23 cellular contexts compared by ENCODE assay signal in genomic region chr19:10384580-10384979, GRCh38. TPM values are rescaled to one million over a fixed set of nuclear protein-coding genes. Genes with fewer than 3 reads are reported as not detected.
DNase-seq lines count a peak whose midpoint lies in the region; ATAC-seq and TF ChIP-seq lines count a peak whose summit lies in the region.
"Had no signal": no experiment of that assay in that cellular context is flagged by ENCODE, and none has a peak within 500 bp of the region (broad histone marks: within the 10 kb centered on the region; RNA-seq: fewer than 3 reads in every experiment).

No MANE protein-coding gene starts in this region.

- H3K27ac ChIP-seq in endodermal cell (ENCODE audit: low read depth, low read length): no peak overlapping the region
- H3K27ac ChIP-seq: PC-9, SJCRH30 had no signal

- TF ChIP-seq CTCF in GM12873 (IDR thresholded peaks at IDR 0.05; ENCODE audit: insufficient read depth, low read depth, low read length, missing control alignments) (peak; percentile 9), endodermal cell (conservative IDR thresholded peaks at IDR 0.05) (peak; percentile 35)

- DNase-seq in NCI-H82 (lab: John Stamatoyannopoulos, UW) (peak; percentile 42), NCI-H82 treated with DMSO at 0.1 percent for 48 hours (lab: John Stamatoyannopoulos, UW; ENCODE audit: unreplicated experiment) (no peak), endodermal cell (no peak), sciatic nerve (ENCODE audit: low spot score) (no peak), mucosa of gallbladder (ENCODE audit: low spot score) (no peak), NOMO-1 treated with DMSO at 0.1 percent for 48 hours (lab: John Stamatoyannopoulos, UW; ENCODE audit: unreplicated experiment) (no peak)
- no peak for DNase-seq in stimulated activated effector memory CD8-positive, alpha-beta T cell treated with anti-CD3 and anti-CD28 coated beads, Interleukin-12 subunit alpha, Interleukin-12 subunit beta, amount 100 ng/mL, for 72 hours (ENCODE audit: low spot score in 2 of 2)
- DNase-seq: Calu3; KG1; MG63; NCI-H1048; NCI-H1417 treated with DMSO at 0.1 percent for 48 hours; NCI-H187 treated with DMSO at 0.1 percent for 48 hours; NCI-H2171 treated with DMSO at 0.1 percent for 48 hours; NCI-H345; NCI-H510A treated with DMSO at 0.1 percent for 48 hours; NCI-H748 treated with DMSO at 0.1 percent for 48 hours; NK-92 treated with Interleukin-12 subunit alpha and Interleukin-12 subunit beta, amount 100 ng/mL, for 24 hours; PC-9; SJCRH30 had no signal

- no peak overlapping the region for H3K9ac ChIP-seq in endodermal cell (ENCODE audit: extremely low read depth, low read length, poor library complexity, severe bottlenecking)

- H3K9me3 ChIP-seq in endodermal cell (ENCODE audit: control insufficient read depth, low read length): no peaks in the 10 kb centered on the region
- H3K9me3 ChIP-seq: MG63, SJCRH30 had no signal

- H3K36me3 Mint-ChIP-seq in endodermal cell (ENCODE audit: low read depth): no peaks in the 10 kb centered on the region
- peaks cover 21% of the 10 kb centered on the region for H3K36me3 Mint-ChIP-seq in stimulated activated effector memory CD8-positive, alpha-beta T cell treated with anti-CD3 and anti-CD28 coated beads, Interleukin-12 subunit alpha, Interleukin-12 subunit beta, amount 100 ng/mL, for 72 hours

- ATAC-seq in stimulated activated effector memory CD8-positive, alpha-beta T cell treated with anti-CD3 and anti-CD28 coated beads, Interleukin-12 subunit alpha, Interleukin-12 subunit beta, amount 100 ng/mL, for 72 hours: no peak
- no peak for ATAC-seq in sciatic nerve
- ATAC-seq: Right ventricle myocardium inferior, SK-N-SH treated with all-trans-retinoic acid at 6 μM for 48 hours had no signal

- no peaks in the 10 kb centered on the region for H3K4me1 ChIP-seq in endodermal cell (ENCODE audit: control insufficient read depth, insufficient read depth, low read length)
- H3K4me1 ChIP-seq: SJCRH30 had no signal

- no peaks in the 10 kb centered on the region for H3K9me3 Mint-ChIP-seq in endodermal cell
- H3K9me3 Mint-ChIP-seq in stimulated activated effector memory CD8-positive, alpha-beta T cell treated with anti-CD3 and anti-CD28 coated beads, Interleukin-12 subunit alpha, Interleukin-12 subunit beta, amount 100 ng/mL, for 72 hours: no peaks in the 10 kb centered on the region

- H3K27me3 Mint-ChIP-seq in endodermal cell (ENCODE audit: insufficient read depth): peaks cover 7% of the 10 kb centered on the region

- 83 to 88% methylated on average over 7 to 9 of the region's 9 CpGs for WGBS in endodermal cell (ENCODE audit: insufficient coverage in 1 of 2, insufficient read length in 1 of 2), 2 experiments

- no peaks in the 10 kb centered on the region for H3K27me3 ChIP-seq in endodermal cell (ENCODE audit: control insufficient read depth, insufficient read depth, low read length, poor library complexity, severe bottlenecking)
- H3K27me3 ChIP-seq: MG63, SJCRH30 had no signal

- no peak overlapping the region for H3K4me3 Mint-ChIP-seq in endodermal cell
- H3K4me3 Mint-ChIP-seq in stimulated activated effector memory CD8-positive, alpha-beta T cell treated with anti-CD3 and anti-CD28 coated beads, Interleukin-12 subunit alpha, Interleukin-12 subunit beta, amount 100 ng/mL, for 72 hours: no peak overlapping the region

- no peak overlapping the region for H3K4me3 ChIP-seq in endodermal cell (ENCODE audit: low read length)
- H3K4me3 ChIP-seq: MG63, PC-9, SJCRH30 had no signal

- intact Hi-C loops in sciatic nerve (cut with DNase I): no loop called here

- H3K27ac Mint-ChIP-seq in endodermal cell: no peak overlapping the region
- peak overlapping the region; percentile 37 for H3K27ac Mint-ChIP-seq in stimulated activated effector memory CD8-positive, alpha-beta T cell treated with anti-CD3 and anti-CD28 coated beads, Interleukin-12 subunit alpha, Interleukin-12 subunit beta, amount 100 ng/mL, for 72 hours

- peaks cover 6% of the 10 kb centered on the region for H3K4me1 Mint-ChIP-seq in endodermal cell
- peaks cover 18% of the 10 kb centered on the region for H3K4me1 Mint-ChIP-seq in stimulated activated effector memory CD8-positive, alpha-beta T cell treated with anti-CD3 and anti-CD28 coated beads, Interleukin-12 subunit alpha, Interleukin-12 subunit beta, amount 100 ng/mL, for 72 hours

- no peaks in the 10 kb centered on the region for H3K36me3 ChIP-seq in endodermal cell (ENCODE audit: control insufficient read depth, insufficient read depth, low read length)
- H3K36me3 ChIP-seq: SJCRH30 had no signal

RNA-seq across cellular contexts. Expression of gene TYK2, which starts 4.2 kb away (rescaled TPM):
- 10 to 100 TPM; 63.5 to 65.8 TPM for total RNA-seq in endodermal cell
- polyA plus RNA-seq in endodermal cell (2013, experiment 1 of 2): 62.4 TPM
- polyA plus RNA-seq in endodermal cell (2013, experiment 2 of 2): 59.1 TPM
- total RNA-seq in sciatic nerve: 128 TPM
- total RNA-seq in mucosa of gallbladder: 142 TPM

RNA-seq across cellular contexts. Expression of gene CDC37, which starts 18.8 kb away (rescaled TPM):
- total RNA-seq in endodermal cell (100 to 1,000 TPM; 148 to 172 TPM), sciatic nerve (128 TPM), mucosa of gallbladder (138 TPM)
- 160 TPM for polyA plus RNA-seq in endodermal cell (2013, experiment 1 of 2)
- 155 TPM for polyA plus RNA-seq in endodermal cell (2013, experiment 2 of 2)

RNA-seq across cellular contexts. Expression of gene PDE4A, which starts 35.8 kb away (rescaled TPM):
- total RNA-seq in endodermal cell (1 to 10 TPM; 1.7 to 2.6 TPM), sciatic nerve (11.0 TPM), mucosa of gallbladder (15.6 TPM)
- 2.0 TPM for polyA plus RNA-seq in endodermal cell (2013, experiment 1 of 2)
- polyA plus RNA-seq in endodermal cell (2013, experiment 2 of 2): 1.7 TPM

RNA-seq across cellular contexts. Expression of gene ICAM3, which starts 45.2 kb away (rescaled TPM):
- total RNA-seq in endodermal cell (10 to 100 TPM in 1 of 2 donors, 1 to 10 TPM in 1; 2.7 to 13.7 TPM), sciatic nerve (10.5 TPM), mucosa of gallbladder (14.7 TPM)
- polyA plus RNA-seq in endodermal cell (2013, experiment 1 of 2): 4.0 TPM
- polyA plus RNA-seq in endodermal cell (2013, experiment 2 of 2): 3.4 TPM

RNA-seq across cellular contexts. Expression of gene RAVER1, which starts 51.3 kb away (rescaled TPM):
- 10 to 100 TPM; 53.1 to 64.7 TPM for total RNA-seq in endodermal cell
- 39.1 TPM for polyA plus RNA-seq in endodermal cell (2013, experiment 1 of 2)
- 34.4 TPM for polyA plus RNA-seq in endodermal cell (2013, experiment 2 of 2)
- total RNA-seq in sciatic nerve: 20.3 TPM
- 44.6 TPM for total RNA-seq in mucosa of gallbladder
